In the genomic region with DNA sequence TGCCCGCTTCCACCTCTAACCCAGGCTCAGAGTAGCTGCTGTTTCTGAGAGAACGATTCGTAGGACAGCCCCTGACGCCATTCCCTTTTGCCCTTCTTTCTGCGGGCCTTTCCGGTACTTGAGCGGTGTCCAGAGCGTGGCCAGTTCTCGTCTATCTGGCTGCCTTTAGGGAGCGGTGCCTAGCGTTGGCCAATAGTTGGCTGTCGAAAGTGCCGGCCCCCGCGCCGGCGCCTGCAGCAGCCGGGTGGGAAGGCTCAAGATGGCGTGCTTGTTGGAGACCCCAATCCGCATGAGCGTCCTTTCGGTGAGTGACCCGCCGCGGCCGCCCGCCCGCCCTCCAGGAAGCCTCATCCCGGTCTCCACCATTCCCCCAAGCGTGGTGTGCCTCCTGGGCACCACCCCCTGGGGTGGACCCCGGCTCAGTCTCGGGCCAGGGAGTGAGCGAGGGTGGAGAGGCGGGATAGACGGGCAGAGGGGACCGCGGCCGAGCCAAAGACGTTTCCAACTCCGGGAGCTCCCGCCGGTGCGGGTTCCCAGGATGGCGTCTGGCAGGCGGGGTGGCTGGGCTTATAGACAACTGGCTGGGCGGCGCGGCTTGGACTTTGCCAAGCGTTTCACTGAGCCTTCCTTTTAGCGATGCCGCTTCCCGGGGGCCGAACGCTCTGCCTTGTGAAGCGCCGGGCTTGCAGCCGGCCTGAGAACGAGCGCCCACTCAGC, we compare ENCODE assay signal across 8 cellular contexts. TPM values are rescaled to one million over a fixed set of nuclear protein-coding genes. Genes with fewer than 3 reads are reported as not detected.
DNase-seq lines count a peak whose midpoint lies in the region; ATAC-seq, FAIRE-seq and TF ChIP-seq lines count a peak whose summit lies in the region.

A gene with protein sequence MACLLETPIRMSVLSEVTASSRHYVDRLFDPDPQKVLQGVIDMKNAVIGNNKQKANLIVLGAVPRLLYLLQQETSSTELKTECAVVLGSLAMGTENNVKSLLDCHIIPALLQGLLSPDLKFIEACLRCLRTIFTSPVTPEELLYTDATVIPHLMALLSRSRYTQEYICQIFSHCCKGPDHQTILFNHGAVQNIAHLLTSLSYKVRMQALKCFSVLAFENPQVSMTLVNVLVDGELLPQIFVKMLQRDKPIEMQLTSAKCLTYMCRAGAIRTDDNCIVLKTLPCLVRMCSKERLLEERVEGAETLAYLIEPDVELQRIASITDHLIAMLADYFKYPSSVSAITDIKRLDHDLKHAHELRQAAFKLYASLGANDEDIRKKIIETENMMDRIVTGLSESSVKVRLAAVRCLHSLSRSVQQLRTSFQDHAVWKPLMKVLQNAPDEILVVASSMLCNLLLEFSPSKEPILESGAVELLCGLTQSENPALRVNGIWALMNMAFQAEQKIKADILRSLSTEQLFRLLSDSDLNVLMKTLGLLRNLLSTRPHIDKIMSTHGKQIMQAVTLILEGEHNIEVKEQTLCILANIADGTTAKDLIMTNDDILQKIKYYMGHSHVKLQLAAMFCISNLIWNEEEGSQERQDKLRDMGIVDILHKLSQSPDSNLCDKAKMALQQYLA (plus strand): TSS at position 6 of the 717 bp plus-strand sequence. CDS start 254 bp downstream, at position 260.

- FAIRE-seq in RCC 7860 (lab: Jason Lieb, UNC) = no peak

- POLR2A ChIA-PET in OCI-LY7 (lab: Charles Lee) = interaction anchor here (0.6 to 2.0 kb wide), 4 partner anchors 11 to 400 kb away, joined by 3 to 13 read pairs (median 5); partner anchors contain the start of gene DBR1

- peaks cover 20% of the 10 kb centered on the region for H4K20me1 ChIP-seq in OCI-LY7 (ENCODE audit: insufficient read depth, low read length)

- peak; percentile 87 for DNase-seq in Caki2 (ENCODE audit: low read depth)
- no peak for DNase-seq in OCI-LY7 (ENCODE audit: low spot score)
- DNase-seq in adipocyte (ENCODE audit: low read depth) = peak; percentile 75
- DNase-seq in Right ventricle myocardium superior = peak; percentile 80
- DNase-seq in ovary = peak in 4 of 5 donors; percentile 37 to 71 (median 46)
- no peak for DNase-seq in RCC 7860 (ENCODE audit: low spot score)

- 1% methylated on average over 47 to 59 of the region's 59 CpGs for WGBS in ovary, 3 donors

- BruUV-seq in OCI-LY7 (replicated peaks; lab: Mats Ljungman, UMichigan) = no TSS peak

- peak within 1 kb of the TSS; percentile 96 for H2AFZ ChIP-seq in OCI-LY7 (ENCODE audit: low read length)

- H3K36me3 ChIP-seq in OCI-LY7 (ENCODE audit: insufficient read depth, low read length) (peaks cover 28% of the 10 kb centered on the region), adipocyte (ENCODE audit: control insufficient read depth, insufficient read depth, low read length, severe bottlenecking) (peaks cover 11% of the 10 kb centered on the region), ovary (no peaks in the 10 kb centered on the region)

- H3K9ac ChIP-seq in adipocyte (ENCODE audit: low read length) = peak within 1 kb of the TSS; percentile 99

- in situ Hi-C loops in Caki2 (cut with HindIII; ENCODE audit: low pct_unique_long_range_greater_than_20kb, low sequenced_read_pairs) = no loop called here

- TF ChIP-seq EP300 in ovary (IDR thresholded peaks at IDR 0.05) = no peak

- TF ChIP-seq POLR2A in ovary (IDR thresholded peaks at IDR 0.05) = peak; percentile 27

- H3K9me2 ChIP-seq in OCI-LY7 (ENCODE audit: insufficient read depth, low read length) = no peaks in the 10 kb centered on the region

- peak; percentile 47 for ATAC-seq in GM19043 (IDR thresholded peaks at IDR 0.05; ENCODE audit: low read depth, unreplicated experiment)
- peak; percentile 60 for ATAC-seq in HG03196 (IDR thresholded peaks at IDR 0.05; ENCODE audit: unreplicated experiment)
- peak; percentile 79 for ATAC-seq in Right ventricle myocardium superior (ENCODE audit: poor library complexity)

- intact Hi-C loops in OCI-LY7 (cut with micrococcal nuclease; ENCODE audit: unreplicated experiment) (loop anchor here (5.0 to 10.0 kb wide), 3 partner anchors 227 to 730 kb away; no protein-coding TSS in a partner anchor), Right ventricle myocardium superior (cut with DNase I) (no loop called here), ovary (cut with DNase I) (no loop called here)

- H3K79me2 ChIP-seq in OCI-LY7 (ENCODE audit: insufficient read depth, low read depth, low read length) = peaks cover 48% of the 10 kb centered on the region

- CTCF ChIA-PET in OCI-LY7 (lab: Charles Lee; ENCODE audit: unreplicated experiment) = interaction anchor here (0.6 kb wide), 1 partner anchor 90 kb away, joined by 3 read pairs; no protein-coding TSS in a partner anchor

- H3K9me3 ChIP-seq in OCI-LY7 (ENCODE audit: low read length) (no peaks in the 10 kb centered on the region), adipocyte (ENCODE audit: control insufficient read depth, low read length) (no peaks in the 10 kb centered on the region), ovary (no peaks in the 10 kb centered on the region)

- peak within 1 kb of the TSS; percentile 52 for H3K27ac ChIP-seq in OCI-LY7 (ENCODE audit: low read depth, low read length, poor library complexity, severe bottlenecking)
- peak within 1 kb of the TSS; percentile 80 to 94 for H3K27ac ChIP-seq in ovary

- H3K4me2 ChIP-seq in OCI-LY7 (ENCODE audit: low read length) = peak within 1 kb of the TSS; percentile 99

- TF ChIP-seq CTCF in OCI-LY7 (conservative IDR thresholded peaks at IDR 0.05; ENCODE audit: low read length) (no peak), ovary (IDR thresholded peaks at IDR 0.05) (no peak)

- peaks cover 23% of the 10 kb centered on the region for H3K4me1 ChIP-seq in OCI-LY7 (ENCODE audit: insufficient read depth, low read length, poor library complexity, severe bottlenecking)
- peaks cover 38% of the 10 kb centered on the region for H3K4me1 ChIP-seq in adipocyte (ENCODE audit: control insufficient read depth, insufficient read depth, low read length)
- H3K4me1 ChIP-seq in ovary (ENCODE audit: insufficient read depth) = peaks cover 5% of the 10 kb centered on the region

- H3K27me3 ChIP-seq in adipocyte (replicated peaks; ENCODE audit: control insufficient read depth, insufficient read depth, low read length) = no peaks in the 10 kb centered on the region
- no peaks in the 10 kb centered on the region for H3K27me3 ChIP-seq in ovary

- H3K4me3 ChIP-seq in OCI-LY7 (ENCODE audit: low read depth, low read length, poor library complexity, severe bottlenecking) (peak within 1 kb of the TSS; percentile 96), adipocyte (ENCODE audit: low read length) (peak within 1 kb of the TSS; percentile 90), ovary (peak within 1 kb of the TSS; percentile 87)

RNA-seq across cellular contexts. Expression of the gene that starts here (rescaled TPM):
- total RNA-seq in Caki2 (2014; rRNA removed; shearing (Covaris generic); ENCODE audit: low replicate concordance) = 24.4 and 26.1 TPM in 2 replicates
- total RNA-seq in OCI-LY7 (2014; rRNA removed; shearing (Covaris generic)) = 34.1 and 48.8 TPM in 2 replicates
- total RNA-seq in OCI-LY7 (2022) = 57.1 and 61.8 TPM in 2 replicates
- 32.1 TPM for total RNA-seq in Right ventricle myocardium superior
- 10 to 100 TPM; 34.3 to 49.2 (median 45.8) TPM for total RNA-seq in ovary
- 10 to 100 TPM; 14.3 to 24.4 TPM for polyA plus RNA-seq in ovary

Comparison
In these comparisons a context has a peak if more than half of its experiments do, and no peak if none do; other contexts are left out.
1. DNase-seq: peak in Caki2 (single experiment), adipocyte (single experiment), Right ventricle myocardium superior (single experiment) and ovary (4 of 5); none in OCI-LY7 (single experiment) and RCC 7860 (single experiment).
2. Peak in every context shown above with its lines, with median percentiles within 50 percentile points of each other: ATAC-seq and H3K4me3 ChIP-seq.